19 cellular contexts compared by ENCODE assay signal in genomic region chr3:69426291-69426690, GRCh38.
"Had no signal": no experiment of that assay in that cellular context is flagged by ENCODE, and none has a peak within 500 bp of the region (broad histone marks: within the 10 kb centered on the region; RNA-seq: fewer than 3 reads in every experiment).

No MANE protein-coding gene starts in this region.

- H3K36me3 ChIP-seq: ascending aorta, breast epithelium, gastroesophageal sphincter, ovary, thyroid gland had no signal

- H3K9me3 ChIP-seq: ascending aorta, breast epithelium, gastroesophageal sphincter, mucosa of descending colon, ovary, thyroid gland had no signal

- H3K4me3 ChIP-seq: ascending aorta, breast epithelium, gastroesophageal sphincter, mucosa of descending colon, ovary, thyroid gland had no signal

- ATAC-seq: activated T-cell treated with anti-CD3 and anti-CD28 coated beads, Interleukin-2, amount 50 U/mL, for 72 hours; esophagus mucosa; gastroesophageal sphincter; mucosa of descending colon had no signal

- DNase-seq: activated CD4-positive, alpha-beta T cell treated with anti-CD3 and anti-CD28 coated beads, Interleukin-2, amount 50 U/mL, for 4 hours; activated effector memory CD4-positive, alpha-beta T cell treated with anti-CD3 and anti-CD28 coated beads, Interleukin-2, amount 50 U/mL, for 16 hours; activated T-cell treated with anti-CD3 and anti-CD28 coated beads, Interleukin-2, amount 50 U/mL, for 72 hours; cerebellar nuclear complex; cortex of kidney; effector CD4-positive, alpha-beta T cell; mesenchymal stem cell; mucosa of descending colon; naive B cell; ovary; stimulated activated CD4-positive, alpha-beta T cell treated with anti-CD3 and anti-CD28 coated beads, Interleukin-12 subunit alpha, Interleukin-12 subunit beta, amount 100 ng/mL, for 4 hours; stimulated activated CD4-positive, alpha-beta T cell treated with anti-CD3 and anti-CD28 coated beads, Interleukin-1b, Interleukin-23, amount 100 ng/mL, for 48 hours; stimulated activated CD8-positive, alpha-beta memory T cell treated with anti-CD3 and anti-CD28 coated beads, Interleukin-4, amount 100 ng/mL, for 48 hours; stimulated activated naive CD4-positive, alpha-beta T cell; thyroid gland had no signal

- H3K27ac ChIP-seq: ascending aorta, breast epithelium, gastroesophageal sphincter, ovary, thyroid gland had no signal

- H3K4me1 ChIP-seq: ascending aorta, breast epithelium had no signal

- H3K27me3 ChIP-seq: ascending aorta, breast epithelium, gastroesophageal sphincter, ovary, thyroid gland had no signal
